ENCODE assay signal across 11 cellular contexts in genomic region chr20:36579996-36580545, GRCh38. TPM values are rescaled to one million over a fixed set of nuclear protein-coding genes. Genes with fewer than 3 reads are reported as not detected.
A peak's percentile ranks its signal among the peaks of the same experiment; 100 is the strongest.
DNase-seq lines count a peak whose midpoint lies in the region; ATAC-seq, FAIRE-seq and TF ChIP-seq lines count a peak whose summit lies in the region.
"Had no signal": no experiment of that assay in that cellular context is flagged by ENCODE, and none has a peak within 500 bp of the region (broad histone marks: within the 10 kb centered on the region; RNA-seq: fewer than 3 reads in every experiment).

No MANE protein-coding gene starts in this region.

- no peak overlapping the region for H2BK120ac ChIP-seq in mesenchymal stem cell (ENCODE audit: low read depth, low read length)

- H3K4me3 Mint-ChIP-seq in CD4-positive, alpha-beta memory T cell = peak overlapping the region in 1 of 8 donors; percentile 11
- peak overlapping the region in 2 of 4 donors; percentile 40 to 69 for H3K4me3 Mint-ChIP-seq in IgD-negative memory B cell

- peaks cover 38% of the 10 kb centered on the region for H3K4me1 ChIP-seq in CD4-positive, alpha-beta memory T cell (ENCODE audit: insufficient read depth, low read length)
- H3K4me1 ChIP-seq in mesenchymal stem cell (ENCODE audit: control insufficient read depth, insufficient read depth, low read depth, low read length) (peaks cover 12% of the 10 kb centered on the region), lower lobe of right lung (peaks cover 17% of the 10 kb centered on the region)

- H2BK12ac ChIP-seq in mesenchymal stem cell (ENCODE audit: low read length in 2 of 2) = no peak overlapping the region

- no peak overlapping the region for H3K4me3 ChIP-seq in CD4-positive, alpha-beta memory T cell (ENCODE audit: low read length in 2 of 2)
- H3K4me3 ChIP-seq in astrocyte of the cerebellum (ENCODE audit: low read depth, low read length) = no peak overlapping the region
- H3K4me3 ChIP-seq in mesenchymal stem cell (ENCODE audit: insufficient read depth in 1 of 2, low read depth in 1 of 2, low read length in 2 of 2) = no peak overlapping the region
- H3K4me3 ChIP-seq in lower lobe of right lung = no peak overlapping the region
- H3K4me3 ChIP-seq: HAP-1 had no signal

- no peak overlapping the region for H3K27ac ChIP-seq in CD4-positive, alpha-beta memory T cell (ENCODE audit: low read depth, low read length)
- peak overlapping the region; percentile 69 for H3K27ac ChIP-seq in mesenchymal stem cell (ENCODE audit: low read length, poor library complexity, severe bottlenecking)
- H3K27ac ChIP-seq in lower lobe of right lung = no peak overlapping the region

- POLR2A ChIA-PET in CD4-positive, alpha-beta memory T cell (lab: Charles Lee; ENCODE audit: partially characterized antibody) = interaction anchor here (10.7 kb wide), 1 partner anchor 12 kb away, joined by 202 read pairs; no protein-coding TSS in a partner anchor

- no peak overlapping the region for H3K18ac ChIP-seq in mesenchymal stem cell (ENCODE audit: low read depth in 1 of 2, low read length in 2 of 2)

- no peaks in the 10 kb centered on the region for H3K27me3 ChIP-seq in CD4-positive, alpha-beta memory T cell (ENCODE audit: insufficient read depth, low read length)
- H3K27me3 ChIP-seq in mesenchymal stem cell (ENCODE audit: control insufficient read depth in 1 of 2, insufficient read depth in 1 of 2, low read length in 2 of 2) = peaks cover 0 to 3% of the 10 kb centered on the region in 2 experiments
- H3K27me3 ChIP-seq in lower lobe of right lung (ENCODE audit: low read depth) = no peaks in the 10 kb centered on the region

- H3K9me3 ChIP-seq in CD4-positive, alpha-beta memory T cell (ENCODE audit: control insufficient read depth in 1 of 2, low read length in 2 of 2) = no peaks in the 10 kb centered on the region
- no peaks in the 10 kb centered on the region for H3K9me3 ChIP-seq in mesenchymal stem cell (ENCODE audit: control insufficient read depth, low read length)
- H3K9me3 ChIP-seq in lower lobe of right lung = no peaks in the 10 kb centered on the region
- H3K9me3 ChIP-seq: HAP-1 had no signal

- peak overlapping the region; percentile 83 for H2AK5ac ChIP-seq in mesenchymal stem cell (ENCODE audit: low read length, severe bottlenecking)

- TF ChIP-seq CTCF in astrocyte of the cerebellum (IDR thresholded peaks at IDR 0.05; ENCODE audit: low read depth, low read length, missing control alignments) = no peak
- no peak for TF ChIP-seq CTCF in lower lobe of right lung (IDR thresholded peaks at IDR 0.05)

- WGBS in mesenchymal stem cell = 100% methylated on average over 2 of the region's 2 CpGs

- ATAC-seq in lower lobe of right lung = no peak

- peaks cover 0 to 3% (median 0%) of the 10 kb centered on the region in 8 donors for H3K9me3 Mint-ChIP-seq in CD4-positive, alpha-beta memory T cell
- H3K9me3 Mint-ChIP-seq in IgD-negative memory B cell = no peaks in the 10 kb centered on the region

- CTCF ChIA-PET in CD4-positive, alpha-beta memory T cell (lab: Charles Lee; ENCODE audit: partially characterized antibody) = interaction anchor here (11.4 kb wide), 1 partner anchor 10 kb away, joined by 132 read pairs; no protein-coding TSS in a partner anchor

- peak overlapping the region in 6 of 7 donors; percentile 24 to 84 (median 72) for H3K27ac Mint-ChIP-seq in CD4-positive, alpha-beta memory T cell
- H3K27ac Mint-ChIP-seq in IgD-negative memory B cell = peak overlapping the region; percentile 27 to 82 (median 32)

- in situ Hi-C loops in astrocyte of the cerebellum (cut with HindIII; ENCODE audit: low sequenced_read_pairs) = no loop called here

- H3K79me1 ChIP-seq in mesenchymal stem cell (replicated peaks; ENCODE audit: low read length, poor library complexity, severe bottlenecking) = peaks cover 24% of the 10 kb centered on the region

- no peak overlapping the region for H4K8ac ChIP-seq in mesenchymal stem cell (ENCODE audit: low read length)

- peaks cover 19 to 43% of the 10 kb centered on the region in 2 donors for H3K36me3 Mint-ChIP-seq in CD4-positive, alpha-beta memory T cell
- peaks cover 3% of the 10 kb centered on the region for H3K36me3 Mint-ChIP-seq in IgD-negative memory B cell

- no peak overlapping the region for H4K91ac ChIP-seq in mesenchymal stem cell (ENCODE audit: low read length)

- no peak overlapping the region for H2AFZ ChIP-seq in mesenchymal stem cell (ENCODE audit: low read depth, low read length)

- DNase-seq in CD4-positive, alpha-beta memory T cell = no peak
- DNase-seq in astrocyte of the cerebellum (ENCODE audit: low read depth) (peak; percentile 41), mesenchymal stem cell (peak; percentile 13), frontal cortex (ENCODE audit: low spot score in 2 of 2) (no peak), cardiac septum (ENCODE audit: low spot score) (no peak), lower lobe of right lung (no peak)
- no peak for DNase-seq in stimulated activated naive CD4-positive, alpha-beta T cell treated with Interleukin-2 at 50 U/mL for 16 hours (lab: John Stamatoyannopoulos, UW)
- DNase-seq: activated gamma-delta T cell treated with Interleukin-2 at 50 U/mL for 16 hours; effector memory CD4-positive, alpha-beta T cell had no signal

- no peak overlapping the region for H3K14ac ChIP-seq in mesenchymal stem cell (ENCODE audit: low read length in 2 of 2)

- peaks cover 23% of the 10 kb centered on the region for H3K36me3 ChIP-seq in CD4-positive, alpha-beta memory T cell (ENCODE audit: insufficient read depth, low read length)
- peaks cover 0 to 37% of the 10 kb centered on the region in 2 experiments for H3K36me3 ChIP-seq in mesenchymal stem cell (ENCODE audit: control insufficient read depth in 1 of 2, insufficient read depth in 2 of 2, low read depth in 1 of 2, low read length in 2 of 2)
- peaks cover 53% of the 10 kb centered on the region for H3K36me3 ChIP-seq in lower lobe of right lung

- no peak overlapping the region for H3K23ac ChIP-seq in mesenchymal stem cell (ENCODE audit: low read length in 2 of 2)

- H3K27me3 Mint-ChIP-seq in CD4-positive, alpha-beta memory T cell = no peaks in the 10 kb centered on the region
- H3K27me3 Mint-ChIP-seq in IgD-negative memory B cell = no peaks in the 10 kb centered on the region

- no peak overlapping the region for H3K4ac ChIP-seq in mesenchymal stem cell (ENCODE audit: low read depth in 1 of 2, low read length in 2 of 2)

- FAIRE-seq in frontal cortex (lab: Jason Lieb, UNC) = no peak

- H3K4me2 ChIP-seq in mesenchymal stem cell (ENCODE audit: low read length, poor library complexity, severe bottlenecking) = peak overlapping the region; percentile 30

- H2BK15ac ChIP-seq in mesenchymal stem cell (ENCODE audit: low read depth, poor library complexity, severe bottlenecking) = no peak overlapping the region

- peaks cover 19 to 36% (median 27%) of the 10 kb centered on the region in 4 donors for H3K4me1 Mint-ChIP-seq in CD4-positive, alpha-beta memory T cell
- peaks cover 11 to 20% (median 14%) of the 10 kb centered on the region in 3 donors for H3K4me1 Mint-ChIP-seq in IgD-negative memory B cell

- intact Hi-C loops in CD4-positive, alpha-beta memory T cell (cut with micrococcal nuclease) = loop anchor here (10.0 kb wide), 1 partner anchor 625 kb away; the partner anchor contains the start of gene SCAND1
- intact Hi-C loops in cardiac septum (cut with DNase I) (no loop called here), lower lobe of right lung (cut with DNase I) (no loop called here)

- no peak overlapping the region for H3K9ac ChIP-seq in mesenchymal stem cell (ENCODE audit: low read length)

- no peak overlapping the region for H2BK5ac ChIP-seq in mesenchymal stem cell (ENCODE audit: low read depth, low read length, poor library complexity, severe bottlenecking)

RNA-seq across cellular contexts. Expression of gene TGIF2, which starts 6.7 kb away (rescaled TPM):
- total RNA-seq in CD4-positive, alpha-beta memory T cell = 10 to 100 TPM; 31.7 to 35.0 TPM
- polyA plus RNA-seq in CD4-positive, alpha-beta memory T cell = 10 to 100 TPM; 19.2 to 24.7 TPM
- polyA plus RNA-seq in IgD-negative memory B cell = 36.3 TPM
- polyA plus RNA-seq in mesenchymal stem cell (2013, experiment 1 of 2) = 16.5 TPM
- polyA plus RNA-seq in mesenchymal stem cell (2013, experiment 2 of 2) = 16.7 TPM
- total RNA-seq in frontal cortex (4.9 TPM), cardiac septum (6.1 TPM), lower lobe of right lung (12.4 TPM)

RNA-seq across cellular contexts. Expression of gene RAB5IF, which starts 25.5 kb away (rescaled TPM):
- total RNA-seq in CD4-positive, alpha-beta memory T cell = 10 to 100 TPM; 63.4 to 67.5 TPM
- 100 to 1,000 TPM; 162 to 212 TPM for polyA plus RNA-seq in CD4-positive, alpha-beta memory T cell
- 126 TPM for polyA plus RNA-seq in IgD-negative memory B cell
- 138 TPM for polyA plus RNA-seq in mesenchymal stem cell (2013, experiment 1 of 2)
- 147 TPM for polyA plus RNA-seq in mesenchymal stem cell (2013, experiment 2 of 2)
- total RNA-seq in frontal cortex (26.9 TPM), cardiac septum (50.2 TPM), lower lobe of right lung (100.0 TPM)

RNA-seq across cellular contexts. Expression of gene MYL9, which starts 38.8 kb away (rescaled TPM):
- total RNA-seq in CD4-positive, alpha-beta memory T cell = not detected
- polyA plus RNA-seq in CD4-positive, alpha-beta memory T cell = not detected
- polyA plus RNA-seq in IgD-negative memory B cell = 2.9 TPM
- 959 TPM for polyA plus RNA-seq in mesenchymal stem cell (2013, experiment 1 of 2)
- 955 TPM for polyA plus RNA-seq in mesenchymal stem cell (2013, experiment 2 of 2)
- total RNA-seq in frontal cortex (0.41 TPM), cardiac septum (2,307 TPM), lower lobe of right lung (274 TPM)

Comparison
In these comparisons a context has a peak if more than half of its experiments do, and no peak if none do; other contexts are left out.
1. DNase-seq: peak in astrocyte of the cerebellum (single experiment) and mesenchymal stem cell (single experiment); none in CD4-positive, alpha-beta memory T cell (0 of 5), frontal cortex (0 of 2), stimulated activated naive CD4-positive, alpha-beta T cell treated with Interleukin-2 at 50 U/mL for 16 hours (single experiment), cardiac septum (single experiment) and lower lobe of right lung (single experiment).
2. RNA of gene MYL9, which starts 38.8 kb away (total RNA-seq): 2,307 TPM in cardiac septum (single experiment) and 274 TPM in lower lobe of right lung (single experiment); 0.41 TPM in frontal cortex (single experiment) and not detected in CD4-positive, alpha-beta memory T cell; every median in the first group is over 100 times any median in the second.